In the genomic region with DNA sequence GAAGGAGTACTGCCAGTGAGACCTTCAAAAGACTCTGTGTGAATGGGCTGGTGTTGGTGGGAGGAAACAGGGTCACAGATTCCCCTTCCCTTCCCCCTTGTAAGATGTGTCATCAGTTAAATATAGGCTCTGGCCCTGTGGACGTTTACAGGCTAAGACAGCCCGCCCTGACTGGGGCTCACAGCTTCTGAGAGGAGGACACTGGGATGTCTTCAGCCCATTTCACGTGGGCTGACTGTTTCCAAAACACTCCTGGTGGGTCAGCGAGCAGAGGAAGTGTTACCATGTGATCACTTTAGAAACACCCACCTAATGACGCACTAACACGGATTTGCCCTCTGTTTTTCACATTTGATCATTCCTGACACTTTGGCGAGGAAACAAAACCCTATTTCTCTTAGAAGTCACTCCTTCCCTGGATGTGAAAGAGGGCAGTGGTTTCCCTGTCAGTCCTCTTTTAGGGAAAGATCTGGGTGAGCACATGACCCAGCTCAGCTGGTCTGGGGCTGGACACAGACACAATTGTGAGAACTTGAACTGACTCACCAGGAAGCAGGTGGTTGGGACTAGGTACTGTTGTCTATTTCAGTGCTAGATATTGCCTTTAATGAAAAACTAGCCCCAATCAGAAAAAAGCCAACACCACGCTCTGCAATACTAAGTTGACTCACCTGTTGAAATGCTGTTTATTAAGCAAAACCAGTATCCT, we compare ENCODE assay signal across 9 cellular contexts. TPM values are rescaled to one million over a fixed set of nuclear protein-coding genes. Genes with fewer than 3 reads are reported as not detected.
DNase-seq lines count a peak whose midpoint lies in the region; ATAC-seq and TF ChIP-seq lines count a peak whose summit lies in the region.
"Had no signal": no experiment of that assay in that cellular context is flagged by ENCODE, and none has a peak within 500 bp of the region (broad histone marks: within the 10 kb centered on the region; RNA-seq: fewer than 3 reads in every experiment).

No MANE protein-coding gene starts in this region.

- H3K9me3 ChIP-seq in DOHH2 (ENCODE audit: control insufficient read depth, insufficient read depth, low read length) (no peaks in the 10 kb centered on the region), MM.1S (replicated peaks; ENCODE audit: insufficient read depth, low read length) (no peaks in the 10 kb centered on the region)

- H3K27me3 ChIP-seq in DOHH2 (ENCODE audit: control insufficient read depth, low read length) = no peaks in the 10 kb centered on the region
- no peaks in the 10 kb centered on the region for H3K27me3 ChIP-seq in MM.1S (replicated peaks; ENCODE audit: insufficient read depth, low read length)

- peak overlapping the region; percentile 52 for H3K9ac ChIP-seq in MM.1S (ENCODE audit: low read length)

- H3K4me1 ChIP-seq in DOHH2 (ENCODE audit: control insufficient read depth, low read length) (peaks cover 95% of the 10 kb centered on the region), MM.1S (ENCODE audit: low read length) (peaks cover 63% of the 10 kb centered on the region)

- H3K79me2 ChIP-seq in DOHH2 (ENCODE audit: control insufficient read depth, low read length) (no peaks in the 10 kb centered on the region), MM.1S (ENCODE audit: low read length) (no peaks in the 10 kb centered on the region)

- H3K27ac ChIP-seq in DOHH2 (ENCODE audit: low read depth, low read length) = peak overlapping the region; percentile 61
- H3K27ac ChIP-seq in MM.1S (ENCODE audit: low read length) = peak overlapping the region; percentile 92

- peak overlapping the region; percentile 72 to 73 for H3K4me3 Mint-ChIP-seq in activated T-cell treated with anti-CD3 and anti-CD28 coated beads, Interleukin-2, amount 50 U/mL, for 72 hours

- no peaks in the 10 kb centered on the region for H3K9me3 Mint-ChIP-seq in activated T-cell treated with anti-CD3 and anti-CD28 coated beads, Interleukin-2, amount 50 U/mL, for 72 hours

- DNase-seq in MM.1S = peak; percentile 76
- DNase-seq in activated T-cell treated with anti-CD3 and anti-CD28 coated beads, Interleukin-2, amount 50 U/mL, for 72 hours = peak; percentile 43 to 52
- DNase-seq in Right ventricle myocardium inferior (ENCODE audit: missing footprints) = peak; percentile 73
- DNase-seq in skeletal muscle cell (ENCODE audit: low read depth) = peak; percentile 40
- DNase-seq in NCI-H1930 (lab: John Stamatoyannopoulos, UW) = no peak
- DNase-seq in NCI-H345 (lab: John Stamatoyannopoulos, UW) = no peak

- no peaks in the 10 kb centered on the region for H3K27me3 Mint-ChIP-seq in activated T-cell treated with anti-CD3 and anti-CD28 coated beads, Interleukin-2, amount 50 U/mL, for 72 hours (ENCODE audit: low read depth)

- H2AFZ ChIP-seq in MM.1S (ENCODE audit: low read length) = peak overlapping the region; percentile 44

- H3F3A ChIP-seq in DOHH2 (ENCODE audit: control insufficient read depth, insufficient read depth) = peaks cover 49% of the 10 kb centered on the region
- peaks cover 35% of the 10 kb centered on the region for H3F3A ChIP-seq in MM.1S (ENCODE audit: insufficient read depth, low read length)

- H3K4me3 ChIP-seq in DOHH2 (ENCODE audit: low read length) (peak overlapping the region; percentile 47), MM.1S (ENCODE audit: low read length) (peak overlapping the region; percentile 15; the same call in 1 of the 2 replicates), skeletal muscle cell (ENCODE audit: low read depth, low read length) (no peak overlapping the region)

- H3K27ac Mint-ChIP-seq in activated T-cell treated with anti-CD3 and anti-CD28 coated beads, Interleukin-2, amount 50 U/mL, for 72 hours = peak overlapping the region; percentile 89

- H3K4me1 Mint-ChIP-seq in activated T-cell treated with anti-CD3 and anti-CD28 coated beads, Interleukin-2, amount 50 U/mL, for 72 hours (ENCODE audit: low read depth) = peaks cover 82% of the 10 kb centered on the region

- no peaks in the 10 kb centered on the region for H3K36me3 Mint-ChIP-seq in activated T-cell treated with anti-CD3 and anti-CD28 coated beads, Interleukin-2, amount 50 U/mL, for 72 hours (ENCODE audit: insufficient read depth in 2 of 2)

- no peaks in the 10 kb centered on the region for H3K9me2 ChIP-seq in DOHH2 (replicated peaks; ENCODE audit: control insufficient read depth, low read length)
- no peaks in the 10 kb centered on the region for H3K9me2 ChIP-seq in MM.1S (replicated peaks; ENCODE audit: insufficient read depth, low read length)

- intact Hi-C loops in Right ventricle myocardium inferior (cut with DNase I) = loop anchor here (5.0 kb wide), 1 partner anchor 60 kb away; no protein-coding TSS in a partner anchor

- no peaks in the 10 kb centered on the region for H3K36me3 ChIP-seq in DOHH2 (ENCODE audit: control insufficient read depth, low read length)
- H3K36me3 ChIP-seq in MM.1S (replicated peaks; ENCODE audit: insufficient read depth, low read length) = no peaks in the 10 kb centered on the region

- H4K20me1 ChIP-seq in DOHH2 (ENCODE audit: control insufficient read depth, insufficient read depth, low read depth, low read length) = no peaks in the 10 kb centered on the region
- no peaks in the 10 kb centered on the region for H4K20me1 ChIP-seq in MM.1S (ENCODE audit: insufficient read depth, low read length)

- TF ChIP-seq CTCF in DOHH2 (IDR thresholded peaks at IDR 0.05; ENCODE audit: low read depth, low read length, poor library complexity, severe bottlenecking) (no peak), MM.1S (IDR thresholded peaks at IDR 0.05; ENCODE audit: low read length) (no peak)

- peak overlapping the region; percentile 67 for H3K4me2 ChIP-seq in DOHH2 (ENCODE audit: low read length)
- H3K4me2 ChIP-seq in MM.1S (ENCODE audit: low read depth, low read length) = peak overlapping the region; percentile 83

- ATAC-seq in GM21825 (IDR thresholded peaks at IDR 0.05; ENCODE audit: unreplicated experiment) (peak; percentile 69), Right ventricle myocardium inferior (peak; percentile 43)
- peak; percentile 70 to 78 for ATAC-seq in activated T-cell treated with anti-CD3 and anti-CD28 coated beads, Interleukin-2, amount 50 U/mL, for 72 hours (replicated peaks in 1 of 2)

RNA-seq across cellular contexts. Expression of a gene that starts 38.9 kb away (rescaled TPM):
- not detected for total RNA-seq in activated T-cell treated with anti-CD3 and anti-CD28 coated beads, Interleukin-2, amount 50 U/mL, for 72 hours
- total RNA-seq in Right ventricle myocardium inferior = 0.35 TPM
- total RNA-seq: subcutaneous adipose tissue had no signal

Comparison
In these comparisons a context has a peak if more than half of its experiments do, and no peak if none do; other contexts are left out.
1. DNase-seq: peak in MM.1S (single experiment), activated T-cell treated with anti-CD3 and anti-CD28 coated beads, Interleukin-2, amount 50 U/mL, for 72 hours (2 of 2), Right ventricle myocardium inferior (single experiment) and skeletal muscle cell (single experiment); none in NCI-H1930 (0 of 2) and NCI-H345 (single experiment).
2. Peak in every context shown above with its lines, with median percentiles within 50 percentile points of each other: ATAC-seq.